Comparison of ENCODE assay signal across 8 cellular contexts in genomic region chr1:201739492-201740085, GRCh38.
DNase-seq lines count a peak whose midpoint lies in the region; ATAC-seq and TF ChIP-seq lines count a peak whose summit lies in the region.

No MANE protein-coding gene starts in this region.

- POLR2A ChIA-PET in CD4-positive, alpha-beta T cell (lab: Charles Lee): interaction anchor here (0.9 to 1.5 kb wide), 2 partner anchors 9 to 16 kb away, joined by 3 to 4 read pairs; no protein-coding TSS in a partner anchor

- peaks cover 32% of the 10 kb centered on the region for H3K4me1 Mint-ChIP-seq in CD4-positive, alpha-beta T cell (ENCODE audit: low read depth)
- peaks cover 85% of the 10 kb centered on the region for H3K4me1 Mint-ChIP-seq in chondrocyte (ENCODE audit: low read depth)

- H3K4me3 Mint-ChIP-seq in CD4-positive, alpha-beta T cell: peak overlapping the region; percentile 96
- peak overlapping the region; percentile 98 for H3K4me3 Mint-ChIP-seq in chondrocyte (ENCODE audit: unreplicated experiment)

- H3K9me3 ChIP-seq in CD4-positive, alpha-beta T cell (ENCODE audit: control insufficient read depth, low read length): no peaks in the 10 kb centered on the region

- H3K27ac ChIP-seq in CD4-positive, alpha-beta T cell (ENCODE audit: low read depth, low read length): no peak overlapping the region

- TF ChIP-seq CTCF in CD4-positive, alpha-beta T cell (IDR thresholded peaks at IDR 0.05): no peak
- TF ChIP-seq CTCF in chondrocyte (IDR thresholded peaks at IDR 0.05): no peak

- H3K27ac Mint-ChIP-seq in CD4-positive, alpha-beta T cell: peak overlapping the region; percentile 42
- peak overlapping the region; percentile 98 for H3K27ac Mint-ChIP-seq in chondrocyte (ENCODE audit: unreplicated experiment)

- DNase-seq in CD4-positive, alpha-beta T cell: peak; percentile 31 to 64 (median 44)
- DNase-seq in Kasumi-1 (lab: John Stamatoyannopoulos, UW) (peak; percentile 42 to 66), chondrocyte (ENCODE audit: low spot score) (no peak), left lobe of liver (ENCODE audit: low spot score) (no peak)
- peak; percentile 46 to 53 for DNase-seq in activated CD4-positive, alpha-beta T cell treated with anti-CD3 and anti-CD28 coated beads for 4 hours
- DNase-seq in stimulated activated CD4-positive, alpha-beta T cell treated with anti-CD3 and anti-CD28 coated beads, Interleukin-2, amount 100 ng/mL, for 24 hours: peak; percentile 59 to 60

- H3K27me3 Mint-ChIP-seq in CD4-positive, alpha-beta T cell: peaks cover 18% of the 10 kb centered on the region
- no peaks in the 10 kb centered on the region for H3K27me3 Mint-ChIP-seq in chondrocyte (ENCODE audit: low read depth)

- intact Hi-C loops in CD4-positive, alpha-beta T cell (cut with DNase I, micrococcal nuclease): no loop called here

- ATAC-seq in CD4-positive, alpha-beta T cell (ENCODE audit: poor library complexity): peak; percentile 93
- peak; percentile 84 for ATAC-seq in left lobe of liver
- ATAC-seq in HG03135 (IDR thresholded peaks at IDR 0.05; ENCODE audit: unreplicated experiment): no peak
- ATAC-seq in HG02588 (IDR thresholded peaks at IDR 0.05; ENCODE audit: unreplicated experiment): no peak

- no peaks in the 10 kb centered on the region for H3K27me3 ChIP-seq in CD4-positive, alpha-beta T cell (ENCODE audit: control insufficient read depth, insufficient read depth, low read length)

- H3K36me3 Mint-ChIP-seq in CD4-positive, alpha-beta T cell (ENCODE audit: low read depth): peaks cover 4% of the 10 kb centered on the region
- peaks cover 13% of the 10 kb centered on the region for H3K36me3 Mint-ChIP-seq in chondrocyte (ENCODE audit: low read depth)

- CTCF ChIA-PET in CD4-positive, alpha-beta T cell (lab: Charles Lee): no interaction called here

- no peaks in the 10 kb centered on the region for H3K9me3 Mint-ChIP-seq in CD4-positive, alpha-beta T cell
- no peaks in the 10 kb centered on the region for H3K9me3 Mint-ChIP-seq in chondrocyte (ENCODE audit: low read depth)

Comparison
In these comparisons a context has a peak if more than half of its experiments do, and no peak if none do; other contexts are left out.
1. ATAC-seq: peak in CD4-positive, alpha-beta T cell (single experiment) and left lobe of liver (single experiment); none in HG03135 (single experiment) and HG02588 (single experiment).
2. DNase-seq: peak in CD4-positive, alpha-beta T cell (10 of 10), Kasumi-1 (2 of 2), activated CD4-positive, alpha-beta T cell treated with anti-CD3 and anti-CD28 coated beads for 4 hours (2 of 2) and stimulated activated CD4-positive, alpha-beta T cell treated with anti-CD3 and anti-CD28 coated beads, Interleukin-2, amount 100 ng/mL, for 24 hours (2 of 2); none in chondrocyte (single experiment) and left lobe of liver (single experiment).